17 cellular contexts compared by ENCODE assay signal in the genomic region with DNA sequence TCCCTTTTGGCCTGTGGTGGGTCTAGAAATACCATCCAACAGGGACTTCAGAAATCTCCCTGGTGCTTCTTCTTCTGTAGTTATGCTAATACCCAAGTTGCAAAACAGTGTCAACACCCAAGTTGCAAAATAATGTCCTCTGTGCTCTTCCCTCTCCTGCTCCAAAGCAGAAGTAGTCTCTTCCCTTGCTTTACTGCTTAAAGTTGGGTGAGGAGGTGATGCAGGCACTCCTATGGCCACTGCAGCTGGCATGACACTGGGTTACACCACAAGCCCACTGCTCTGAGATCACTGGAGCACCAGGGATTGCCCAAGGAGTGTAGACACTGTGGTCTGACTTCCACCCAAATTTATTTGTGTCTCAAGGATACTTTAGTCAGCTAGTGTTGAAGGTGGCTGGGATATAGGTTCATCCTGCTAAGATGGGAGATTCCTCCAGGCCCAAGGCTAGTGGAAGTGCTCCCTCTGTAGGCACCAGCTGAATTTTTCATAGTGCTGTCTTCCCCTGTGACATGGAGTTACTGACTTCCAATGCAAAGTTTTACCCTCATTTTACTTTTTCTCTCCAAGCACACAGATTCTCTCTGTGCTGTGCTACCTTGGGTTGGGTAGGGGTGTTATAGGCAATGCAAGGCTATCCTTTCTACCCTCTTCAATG.
DNase-seq lines count a peak whose midpoint lies in the region; ATAC-seq, FAIRE-seq and TF ChIP-seq lines count a peak whose summit lies in the region.
"Had no signal": no experiment of that assay in that cellular context is flagged by ENCODE, and none has a peak within 500 bp of the region (broad histone marks: within the 10 kb centered on the region; RNA-seq: fewer than 3 reads in every experiment).

No MANE protein-coding gene starts in this region.

- no peak overlapping the region for H3K4me2 ChIP-seq in keratinocyte (ENCODE audit: control insufficient read depth, extremely low read depth, insufficient read depth, low read depth, low read length)

- H3K9ac ChIP-seq in keratinocyte (ENCODE audit: control insufficient read depth, extremely low read depth, insufficient read depth, low read length): no peak overlapping the region
- H3K9ac ChIP-seq: BLaER1 treated with 17β-estradiol and CSF1 and Interleukin-3, amounts not matched to agents 10 nM and 100 nM had no signal

- no peaks in the 10 kb centered on the region for H3K4me1 ChIP-seq in keratinocyte (ENCODE audit: control insufficient read depth, extremely low read depth, insufficient read depth, low read length)
- H3K4me1 ChIP-seq in prostate gland (replicated peaks): no peaks in the 10 kb centered on the region
- H3K4me1 ChIP-seq: tibial artery had no signal

- H3K27ac ChIP-seq in keratinocyte (ENCODE audit: control insufficient read depth, insufficient read depth, low read length): no peak overlapping the region
- no peak overlapping the region for H3K27ac ChIP-seq in prostate gland
- H3K27ac ChIP-seq: tibial artery had no signal

- H2AFZ ChIP-seq in keratinocyte (ENCODE audit: control insufficient read depth, low read length): no peak overlapping the region

- H3K4me3 ChIP-seq in LNCaP clone FGC (ENCODE audit: low read depth, low read length): no peak overlapping the region
- H3K4me3 ChIP-seq in keratinocyte (ENCODE audit: control insufficient read depth in 2 of 3, extremely low read depth in 1 of 3, insufficient read depth in 2 of 3, low read depth in 1 of 3, low read length in 3 of 3): no peak overlapping the region
- H3K4me3 ChIP-seq in prostate gland: no peak overlapping the region
- H3K4me3 ChIP-seq: BLaER1 treated with 17β-estradiol and CSF1 and Interleukin-3, amounts not matched to agents 10 nM and 100 nM; tibial artery had no signal

- peak; percentile 43; the same call in 1 of the 2 replicates for TF ChIP-seq CTCF in LNCaP clone FGC (IDR thresholded peaks at IDR 0.05; ENCODE audit: control insufficient read depth, extremely low read depth, insufficient read depth)
- peak; percentile 22 to 41 (median 35) for TF ChIP-seq CTCF in keratinocyte (optimal IDR thresholded peaks at IDR 0.05 in 1 of 3, IDR thresholded peaks at IDR 0.05 in 1 of 3, conservative IDR thresholded peaks at IDR 0.05 in 1 of 3; ENCODE audit: extremely low read depth in 1 of 3, insufficient read depth in 2 of 3, low read length in 3 of 3)
- TF ChIP-seq CTCF in prostate gland (IDR thresholded peaks at IDR 0.05): no peak

- no peaks in the 10 kb centered on the region for H3K79me2 ChIP-seq in keratinocyte (ENCODE audit: control insufficient read depth, insufficient read depth, low read length)

- H4K20me1 ChIP-seq in keratinocyte (ENCODE audit: control insufficient read depth, extremely low read depth, insufficient read depth, low read length): no peaks in the 10 kb centered on the region
- H4K20me1 ChIP-seq: BLaER1 treated with 17β-estradiol and CSF1 and Interleukin-3, amounts not matched to agents 10 nM and 100 nM had no signal

- DNase-seq in ELF-1 (ENCODE audit: low read depth, low spot score): peak; percentile 32
- no peak for DNase-seq in LNCaP clone FGC (ENCODE audit: low read depth)
- peak; percentile 58 for DNase-seq in SKM-1 (lab: John Stamatoyannopoulos, UW; ENCODE audit: unreplicated experiment)
- DNase-seq in keratinocyte (ENCODE audit: low read depth, low spot score): no peak
- DNase-seq in GM19240 (ENCODE audit: insufficient read length, low spot score): no peak
- no peak for DNase-seq in prostate gland (ENCODE audit: low spot score)
- DNase-seq: activated CD4-positive, alpha-beta memory T cell treated with anti-CD3 and anti-CD28 coated beads for 36 hours; activated naive CD8-positive, alpha-beta T cell treated with anti-CD3 and anti-CD28 coated beads for 36 hours; activated T-cell treated with anti-CD3 and anti-CD28 coated beads, Interleukin-2, amount 50 U/mL, for 72 hours; GOT3; KG1; NCI-H345; stimulated activated CD4-positive, alpha-beta T cell treated with anti-CD3 and anti-CD28 coated beads, Interleukin-12 subunit alpha, Interleukin-12 subunit beta, amount 100 ng/mL, for 4 hours; tibial artery had no signal

- no peak for TF ChIP-seq POLR2A in prostate gland (IDR thresholded peaks at IDR 0.05)

- ATAC-seq in HG03469 (IDR thresholded peaks at IDR 0.05; ENCODE audit: unreplicated experiment): no peak
- ATAC-seq: activated T-cell treated with anti-CD3 and anti-CD28 coated beads, Interleukin-2, amount 50 U/mL, for 72 hours; stimulated activated memory B cell treated with anti-CD40 and anti-IgM and Interleukin-4, amounts not matched to agents 10 μg/mL and 1 μg/mL and 100 μg/mL, for 72 hours had no signal

- H3K9me3 ChIP-seq in keratinocyte (ENCODE audit: control insufficient read depth, low read depth, low read length) (no peaks in the 10 kb centered on the region), prostate gland (no peaks in the 10 kb centered on the region)

- no peak for FAIRE-seq in keratinocyte (lab: Jason Lieb, UNC)

- no peaks in the 10 kb centered on the region for H3K9me1 ChIP-seq in keratinocyte (ENCODE audit: control insufficient read depth, extremely low read depth, insufficient read depth, low read length)

- dilution Hi-C loops in keratinocyte (cut with MboI; ENCODE audit: extremely low pct_ligation_motif_present, low sequenced_read_pairs): no loop called here

- no peaks in the 10 kb centered on the region for H3K36me3 ChIP-seq in keratinocyte (ENCODE audit: control insufficient read depth in 2 of 2, extremely low read depth in 1 of 2, insufficient read depth in 2 of 2, low read length in 2 of 2)
- no peaks in the 10 kb centered on the region for H3K36me3 ChIP-seq in prostate gland
- H3K36me3 ChIP-seq: BLaER1 treated with 17β-estradiol and CSF1 and Interleukin-3, amounts not matched to agents 10 nM and 100 nM; tibial artery had no signal

- intact Hi-C loops in prostate gland (cut with DNase I): no loop called here

- H3K27me3 ChIP-seq in keratinocyte (ENCODE audit: control insufficient read depth, extremely low read depth, insufficient read depth, low read length): no peaks in the 10 kb centered on the region
- H3K27me3 ChIP-seq in prostate gland (replicated peaks; ENCODE audit: insufficient read depth): no peaks in the 10 kb centered on the region
- H3K27me3 ChIP-seq: tibial artery had no signal

Comparison
In these comparisons a context has a peak if more than half of its experiments do, and no peak if none do; other contexts are left out.
1. DNase-seq: peak in ELF-1 (single experiment) and SKM-1 (single experiment); none in LNCaP clone FGC (single experiment), keratinocyte (single experiment), GM19240 (single experiment) and prostate gland (single experiment).
2. CTCF ChIP-seq: peak in LNCaP clone FGC (single experiment) and keratinocyte (3 of 3); none in prostate gland (0 of 4).